Comparison of ENCODE assay signal across 22 cellular contexts in the genomic region with DNA sequence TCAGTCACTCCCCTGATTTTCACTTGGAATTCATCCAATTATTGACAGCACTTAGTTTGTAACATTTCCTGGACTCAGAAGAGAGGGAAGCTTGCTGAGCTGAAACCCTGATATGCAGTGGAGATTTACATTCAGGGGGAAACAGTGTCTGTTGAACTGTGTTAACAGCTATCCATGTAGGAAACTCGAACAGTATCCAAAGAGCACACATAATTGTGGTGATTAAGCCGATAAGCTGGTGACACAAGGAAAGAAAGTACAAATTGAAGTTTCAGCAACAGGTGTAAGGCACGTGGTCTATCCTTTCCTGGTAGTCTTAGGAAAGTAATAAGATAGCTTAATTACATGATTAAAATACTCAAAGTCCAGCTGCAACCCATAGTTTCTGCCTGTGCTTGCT.
DNase-seq lines count a peak whose midpoint lies in the region; TF ChIP-seq lines count a peak whose summit lies in the region.
"Had no signal": no experiment of that assay in that cellular context is flagged by ENCODE, and none has a peak within 500 bp of the region (broad histone marks: within the 10 kb centered on the region; RNA-seq: fewer than 3 reads in every experiment).

No MANE protein-coding gene starts in this region.

- peaks cover 27% of the 10 kb centered on the region for H3K4me1 ChIP-seq in endodermal cell (ENCODE audit: control insufficient read depth, insufficient read depth, low read length)
- H3K4me1 ChIP-seq: spleen had no signal

- whole genome bisulfite sequencing in endodermal cell (ENCODE audit: insufficient coverage in 1 of 2, insufficient read length in 1 of 2), 2 experiments = 60 to 78% methylated on average over 3 of the region's 3 CpGs

- no peaks in the 10 kb centered on the region for H3K27me3 ChIP-seq in endodermal cell (ENCODE audit: control insufficient read depth, insufficient read depth, low read length, poor library complexity, severe bottlenecking)
- H3K27me3 ChIP-seq: spleen, tibial nerve had no signal

- H3K4me3 Mint-ChIP-seq in endodermal cell = no peak overlapping the region
- no peak overlapping the region for H3K4me3 Mint-ChIP-seq in activated T-helper 2 cell treated with anti-CD3 and anti-CD28 coated beads, Interferon-gamma antibody, Interleukin-2, Interleukin-4, amounts not matched to agents 10 μg/mL and 5 μg/mL and 100 μg/mL, durations not matched to agents 14 hours and 24 hours and 36 hours (ENCODE audit: low read depth)
- H3K4me3 Mint-ChIP-seq: activated CD8-positive, alpha-beta memory T cell treated with anti-CD3 and anti-CD28 coated beads, Interleukin-2, amount 10 ng/mL, durations not matched to agents 7 days and 5 days; stimulated activated effector memory CD8-positive, alpha-beta T cell treated with anti-CD3 and anti-CD28 coated beads, Interleukin-12 subunit alpha, Interleukin-12 subunit beta, amount 100 ng/mL, for 72 hours had no signal

- H3K9ac ChIP-seq in endodermal cell (ENCODE audit: extremely low read depth, low read length, poor library complexity, severe bottlenecking) = no peak overlapping the region

- H3K36me3 ChIP-seq in endodermal cell (ENCODE audit: control insufficient read depth, insufficient read depth, low read length) = no peaks in the 10 kb centered on the region
- H3K36me3 ChIP-seq: spleen, tibial nerve had no signal

- H3K27ac Mint-ChIP-seq in endodermal cell = peak overlapping the region; percentile 49
- no peak overlapping the region for H3K27ac Mint-ChIP-seq in activated T-helper 2 cell treated with anti-CD3 and anti-CD28 coated beads, Interferon-gamma antibody, Interleukin-2, Interleukin-4, amounts not matched to agents 10 μg/mL and 5 μg/mL and 100 μg/mL, durations not matched to agents 14 hours and 24 hours and 36 hours
- H3K27ac Mint-ChIP-seq: activated CD8-positive, alpha-beta memory T cell treated with anti-CD3 and anti-CD28 coated beads, Interleukin-2, amount 10 ng/mL, durations not matched to agents 7 days and 5 days; stimulated activated effector memory CD8-positive, alpha-beta T cell treated with anti-CD3 and anti-CD28 coated beads, Interleukin-12 subunit alpha, Interleukin-12 subunit beta, amount 100 ng/mL, for 72 hours had no signal

- DNase-seq in DMS 273 (lab: John Stamatoyannopoulos, UW; ENCODE audit: unreplicated experiment) (peak; percentile 56), DMS 273 treated with DMSO at 0.1 percent for 48 hours (lab: John Stamatoyannopoulos, UW) (no peak), NCI-H2196 treated with DMSO at 0.1 percent for 48 hours (lab: John Stamatoyannopoulos, UW; ENCODE audit: unreplicated experiment) (peak; percentile 14), endodermal cell (no peak), renal cortical epithelial cell (ENCODE audit: low read depth) (peak; percentile 43), EL (no peak), UCSD-AML1 (lab: John Stamatoyannopoulos, UW; ENCODE audit: unreplicated experiment) (no peak)
- no peak for DNase-seq in activated T-helper 2 cell treated with anti-CD3 and anti-CD28 coated beads, Interferon-gamma antibody, Interleukin-2, Interleukin-4, amounts not matched to agents 10 μg/mL and 5 μg/mL and 100 μg/mL, durations not matched to agents 14 hours and 24 hours and 36 hours (ENCODE audit: low spot score)
- DNase-seq: activated CD4-positive, CD25-positive, alpha-beta regulatory T cell treated with anti-CD3 and anti-CD28 coated beads, Interleukin-2, amount 50 U/mL, for 72 hours; activated CD8-positive, alpha-beta memory T cell treated with anti-CD3 and anti-CD28 coated beads, Interleukin-2, amount 10 ng/mL, durations not matched to agents 7 days and 5 days; activated effector memory CD4-positive, alpha-beta T cell treated with anti-CD3 and anti-CD28 coated beads, Interleukin-2, amount 50 U/mL, for 16 hours; amniotic stem cell; central memory CD4-positive, alpha-beta T cell; DMS153; effector memory CD4-positive, alpha-beta T cell; HCEC 1CT; kidney; Right ventricle myocardium superior; spleen had no signal

- no peaks in the 10 kb centered on the region for H3K9me3 Mint-ChIP-seq in endodermal cell
- peaks cover 41% of the 10 kb centered on the region for H3K9me3 Mint-ChIP-seq in activated T-helper 2 cell treated with anti-CD3 and anti-CD28 coated beads, Interferon-gamma antibody, Interleukin-2, Interleukin-4, amounts not matched to agents 10 μg/mL and 5 μg/mL and 100 μg/mL, durations not matched to agents 14 hours and 24 hours and 36 hours

- no peak overlapping the region for H3K27ac ChIP-seq in endodermal cell (ENCODE audit: low read depth, low read length)
- H3K27ac ChIP-seq: 22Rv1, spleen, tibial nerve had no signal

- no peaks in the 10 kb centered on the region for H3K36me3 Mint-ChIP-seq in endodermal cell (ENCODE audit: low read depth)
- no peaks in the 10 kb centered on the region for H3K36me3 Mint-ChIP-seq in activated T-helper 2 cell treated with anti-CD3 and anti-CD28 coated beads, Interferon-gamma antibody, Interleukin-2, Interleukin-4, amounts not matched to agents 10 μg/mL and 5 μg/mL and 100 μg/mL, durations not matched to agents 14 hours and 24 hours and 36 hours (ENCODE audit: low read depth)
- H3K36me3 Mint-ChIP-seq: activated CD8-positive, alpha-beta memory T cell treated with anti-CD3 and anti-CD28 coated beads, Interleukin-2, amount 10 ng/mL, durations not matched to agents 7 days and 5 days; stimulated activated effector memory CD8-positive, alpha-beta T cell treated with anti-CD3 and anti-CD28 coated beads, Interleukin-12 subunit alpha, Interleukin-12 subunit beta, amount 100 ng/mL, for 72 hours had no signal

- TF ChIP-seq CTCF in endodermal cell (conservative IDR thresholded peaks at IDR 0.05) = no peak

- no peaks in the 10 kb centered on the region for H3K27me3 Mint-ChIP-seq in endodermal cell (ENCODE audit: insufficient read depth)
- no peaks in the 10 kb centered on the region for H3K27me3 Mint-ChIP-seq in activated T-helper 2 cell treated with anti-CD3 and anti-CD28 coated beads, Interferon-gamma antibody, Interleukin-2, Interleukin-4, amounts not matched to agents 10 μg/mL and 5 μg/mL and 100 μg/mL, durations not matched to agents 14 hours and 24 hours and 36 hours (ENCODE audit: low read depth)
- H3K27me3 Mint-ChIP-seq: activated CD8-positive, alpha-beta memory T cell treated with anti-CD3 and anti-CD28 coated beads, Interleukin-2, amount 10 ng/mL, durations not matched to agents 7 days and 5 days had no signal

- intact Hi-C loops in activated T-helper 2 cell treated with anti-CD3 and anti-CD28 coated beads, Interferon-gamma antibody, Interleukin-2, Interleukin-4, amounts not matched to agents 10 μg/mL and 5 μg/mL and 100 μg/mL, durations not matched to agents 14 hours and 24 hours and 36 hours (cut with micrococcal nuclease) = no loop called here

- H3K9me3 ChIP-seq in endodermal cell (ENCODE audit: control insufficient read depth, low read length) = no peaks in the 10 kb centered on the region
- H3K9me3 ChIP-seq: spleen, tibial nerve had no signal

- H3K4me1 Mint-ChIP-seq in endodermal cell = peaks cover 47% of the 10 kb centered on the region
- H3K4me1 Mint-ChIP-seq in activated T-helper 2 cell treated with anti-CD3 and anti-CD28 coated beads, Interferon-gamma antibody, Interleukin-2, Interleukin-4, amounts not matched to agents 10 μg/mL and 5 μg/mL and 100 μg/mL, durations not matched to agents 14 hours and 24 hours and 36 hours (ENCODE audit: low read depth) = no peaks in the 10 kb centered on the region
- H3K4me1 Mint-ChIP-seq: activated CD8-positive, alpha-beta memory T cell treated with anti-CD3 and anti-CD28 coated beads, Interleukin-2, amount 10 ng/mL, durations not matched to agents 7 days and 5 days; stimulated activated effector memory CD8-positive, alpha-beta T cell treated with anti-CD3 and anti-CD28 coated beads, Interleukin-12 subunit alpha, Interleukin-12 subunit beta, amount 100 ng/mL, for 72 hours had no signal

- H3K4me3 ChIP-seq in endodermal cell (ENCODE audit: low read length) = no peak overlapping the region
- H3K4me3 ChIP-seq: spleen, tibial nerve had no signal

Comparison
In these comparisons a context has a peak if more than half of its experiments do, and no peak if none do; other contexts are left out.
1. DNase-seq: peak in DMS 273 (single experiment), NCI-H2196 treated with DMSO at 0.1 percent for 48 hours (single experiment) and renal cortical epithelial cell (single experiment); none in DMS 273 treated with DMSO at 0.1 percent for 48 hours (single experiment), endodermal cell (single experiment), EL (single experiment), UCSD-AML1 (single experiment) and activated T-helper 2 cell treated with anti-CD3 and anti-CD28 coated beads, Interferon-gamma antibody, Interleukin-2, Interleukin-4, amounts not matched to agents 10 μg/mL and 5 μg/mL and 100 μg/mL, durations not matched to agents 14 hours and 24 hours and 36 hours (single experiment).